22 cellular contexts compared by ENCODE assay signal in genomic region chr2:220221904-220222495, GRCh38.
A peak's percentile ranks its signal among the peaks of the same experiment; 100 is the strongest.
DNase-seq lines count a peak whose midpoint lies in the region; ATAC-seq and TF ChIP-seq lines count a peak whose summit lies in the region.
"Had no signal": no experiment of that assay in that cellular context is flagged by ENCODE, and none has a peak within 500 bp of the region (broad histone marks: within the 10 kb centered on the region; RNA-seq: fewer than 3 reads in every experiment).

No MANE protein-coding gene starts in this region.

- H3K9me3 ChIP-seq in sigmoid colon (no peaks in the 10 kb centered on the region), neural progenitor cell (ENCODE audit: low read depth) (no peaks in the 10 kb centered on the region)
- H3K9me3 ChIP-seq: BE2C had no signal

- H3K4me3 ChIP-seq in GM23338, result no peak overlapping the region
- H3K4me3 ChIP-seq in sigmoid colon, result no peak overlapping the region
- H3K4me3 ChIP-seq in neural progenitor cell, result no peak overlapping the region
- H3K4me3 ChIP-seq: BLaER1 treated with 17β-estradiol and CSF1 and Interleukin-3, amounts not matched to agents 10 nM and 100 nM; GM12878 had no signal

- peak; percentile 80 for ATAC-seq in Right ventricle myocardium inferior
- no peak for ATAC-seq in GM23338
- peak; percentile 90 for ATAC-seq in left ventricle myocardium superior
- ATAC-seq in sciatic nerve, result peak; percentile 62
- ATAC-seq in GM18868 (IDR thresholded peaks at IDR 0.05; ENCODE audit: unreplicated experiment), result no peak
- ATAC-seq: GM12878 had no signal

- H3K27me3 Mint-ChIP-seq in GM23338 (ENCODE audit: insufficient read depth, low read depth, poor library complexity) (peaks cover 2% of the 10 kb centered on the region), neural progenitor cell (ENCODE audit: insufficient read depth, low read depth) (peaks cover 4% of the 10 kb centered on the region)
- H3K27me3 Mint-ChIP-seq: CD4-positive, alpha-beta T cell had no signal

- TF ChIP-seq CTCF in GM23338 (conservative IDR thresholded peaks at IDR 0.05; ENCODE audit: low read depth in 2 of 2) (no peak), sigmoid colon (IDR thresholded peaks at IDR 0.05) (no peak), neural progenitor cell (IDR thresholded peaks at IDR 0.05) (no peak)

- H3K36me3 ChIP-seq in GM23338 (ENCODE audit: insufficient read depth) (no peaks in the 10 kb centered on the region), sigmoid colon (no peaks in the 10 kb centered on the region), neural progenitor cell (no peaks in the 10 kb centered on the region)
- H3K36me3 ChIP-seq: BE2C; BLaER1 treated with 17β-estradiol and CSF1 and Interleukin-3, amounts not matched to agents 10 nM and 100 nM had no signal

- DNase-seq in Right ventricle myocardium inferior (ENCODE audit: missing footprints), result no peak
- no peak for DNase-seq in cardiac septum (ENCODE audit: low spot score)
- DNase-seq in GM23338 (ENCODE audit: low spot score), result no peak
- DNase-seq in left ventricle myocardium superior, result no peak
- no peak for DNase-seq in sciatic nerve (ENCODE audit: low spot score)
- no peak for DNase-seq in sigmoid colon
- no peak for DNase-seq in neural progenitor cell (ENCODE audit: low spot score)
- DNase-seq: AML-193; BE2C; CD4-positive, alpha-beta T cell; CD8-positive, alpha-beta memory T cell; DMS 273 treated with DMSO at 0.1 percent for 48 hours; DMS79; EL; GDM1; H7; HCEC 1CT had no signal

- intact Hi-C loops in Right ventricle myocardium inferior (cut with DNase I), result no loop called here
- intact Hi-C loops in cardiac septum (cut with DNase I), result no loop called here
- intact Hi-C loops in left ventricle myocardium superior (cut with micrococcal nuclease), result no loop called here
- intact Hi-C loops in sciatic nerve (cut with DNase I), result no loop called here
- intact Hi-C loops in sigmoid colon (cut with DNase I), result no loop called here

- no peaks in the 10 kb centered on the region for H4K20me1 ChIP-seq in GM23338 (replicated peaks; ENCODE audit: insufficient read depth)
- H4K20me1 ChIP-seq in neural progenitor cell (ENCODE audit: low read depth), result no peaks in the 10 kb centered on the region
- H4K20me1 ChIP-seq: BLaER1 treated with 17β-estradiol and CSF1 and Interleukin-3, amounts not matched to agents 10 nM and 100 nM had no signal

- peak overlapping the region; percentile 20; the same call in 1 of the 2 replicates for H2AFZ ChIP-seq in GM23338
- no peak overlapping the region for H2AFZ ChIP-seq in neural progenitor cell (replicated peaks)

- no peaks in the 10 kb centered on the region; the same call in 2 of the 3 replicates for H3K9me3 Mint-ChIP-seq in GM23338
- H3K9me3 Mint-ChIP-seq in neural progenitor cell, result no peaks in the 10 kb centered on the region

- no peak overlapping the region for H3K27ac Mint-ChIP-seq in GM23338
- H3K27ac Mint-ChIP-seq in neural progenitor cell, result no peak overlapping the region
- H3K27ac Mint-ChIP-seq: CD14-positive monocyte; CD4-positive, alpha-beta T cell; CD8-positive, alpha-beta memory T cell had no signal

- H3K9ac ChIP-seq in neural progenitor cell, result no peak overlapping the region
- H3K9ac ChIP-seq: BLaER1 treated with 17β-estradiol and CSF1 and Interleukin-3, amounts not matched to agents 10 nM and 100 nM had no signal

- H3K9me2 ChIP-seq in GM23338 (ENCODE audit: insufficient read depth), result peaks cover 14% of the 10 kb centered on the region; the same call in 1 of the 2 replicates

- H3K27me3 ChIP-seq in GM23338 (ENCODE audit: insufficient read depth) (no peaks in the 10 kb centered on the region), sigmoid colon (no peaks in the 10 kb centered on the region), neural progenitor cell (peaks cover 4% of the 10 kb centered on the region)
- H3K27me3 ChIP-seq: BE2C; BLaER1 treated with 17β-estradiol and CSF1 and Interleukin-3, amounts not matched to agents 10 nM and 100 nM had no signal

- H3K36me3 Mint-ChIP-seq in GM23338 (ENCODE audit: low read depth) (no peaks in the 10 kb centered on the region), neural progenitor cell (no peaks in the 10 kb centered on the region)
- H3K36me3 Mint-ChIP-seq: CD14-positive monocyte; CD8-positive, alpha-beta memory T cell had no signal

- TF ChIP-seq EP300 in sigmoid colon (IDR thresholded peaks at IDR 0.05), result no peak

- no peaks in the 10 kb centered on the region for H3K79me2 ChIP-seq in GM23338 (replicated peaks; ENCODE audit: insufficient read depth)
- H3K79me2 ChIP-seq in neural progenitor cell (ENCODE audit: low read depth), result no peaks in the 10 kb centered on the region

- H3K4me1 Mint-ChIP-seq in GM23338 (peaks cover 17% of the 10 kb centered on the region), neural progenitor cell (peaks cover 20% of the 10 kb centered on the region)
- H3K4me1 Mint-ChIP-seq: CD14-positive monocyte; CD8-positive, alpha-beta memory T cell had no signal

- H3K4me3 Mint-ChIP-seq in GM23338 (no peak overlapping the region), neural progenitor cell (no peak overlapping the region)
- H3K4me3 Mint-ChIP-seq: CD14-positive monocyte; CD4-positive, alpha-beta T cell; CD8-positive, alpha-beta memory T cell had no signal

- H3K4me2 ChIP-seq in GM23338 (no peak overlapping the region), neural progenitor cell (no peak overlapping the region)
- H3K4me2 ChIP-seq: BLaER1 treated with 17β-estradiol and CSF1 and Interleukin-3, amounts not matched to agents 10 nM and 100 nM had no signal

- H3F3A ChIP-seq in GM23338 (replicated peaks; ENCODE audit: low read depth) (no peaks in the 10 kb centered on the region), neural progenitor cell (ENCODE audit: low read depth) (peaks cover 8% of the 10 kb centered on the region)

- H3K27ac ChIP-seq in GM23338 (ENCODE audit: low read depth), result no peak overlapping the region
- no peak overlapping the region for H3K27ac ChIP-seq in sigmoid colon
- H3K27ac ChIP-seq in neural progenitor cell, result no peak overlapping the region
- H3K27ac ChIP-seq: 22Rv1; BLaER1 treated with 17β-estradiol and CSF1 and Interleukin-3, amounts not matched to agents 10 nM and 100 nM had no signal

- peaks cover 9% of the 10 kb centered on the region; the same call in 1 of the 2 replicates for H3K4me1 ChIP-seq in GM23338 (ENCODE audit: insufficient read depth)
- H3K4me1 ChIP-seq in sigmoid colon, result peaks cover 0 to 5% (median 0%) of the 10 kb centered on the region in 4 donors
- H3K4me1 ChIP-seq in neural progenitor cell, result peaks cover 38% of the 10 kb centered on the region
- H3K4me1 ChIP-seq: BE2C; BLaER1 treated with 17β-estradiol and CSF1 and Interleukin-3, amounts not matched to agents 10 nM and 100 nM had no signal

- WGBS in sigmoid colon, 2 donors, result 89 to 95% methylated on average over 5 of the region's 5 CpGs

- no peak for TF ChIP-seq POLR2A in sigmoid colon (IDR thresholded peaks at IDR 0.05)

TF ChIP-seq in GM23338, 12 proteins besides CTCF, POLR2A, EP300 and RAD21 (continues in another document):
- TF ChIP-seq STAT1 (IDR thresholded peaks at IDR 0.05; ENCODE audit: unreplicated experiment), result no peak

Comparison
In these comparisons a context has a peak if more than half of its experiments do, and no peak if none do; other contexts are left out.
1. ATAC-seq: peak in Right ventricle myocardium inferior (single experiment), left ventricle myocardium superior (single experiment) and sciatic nerve (single experiment); none in GM23338 (single experiment) and GM18868 (single experiment).